In the genomic region with DNA sequence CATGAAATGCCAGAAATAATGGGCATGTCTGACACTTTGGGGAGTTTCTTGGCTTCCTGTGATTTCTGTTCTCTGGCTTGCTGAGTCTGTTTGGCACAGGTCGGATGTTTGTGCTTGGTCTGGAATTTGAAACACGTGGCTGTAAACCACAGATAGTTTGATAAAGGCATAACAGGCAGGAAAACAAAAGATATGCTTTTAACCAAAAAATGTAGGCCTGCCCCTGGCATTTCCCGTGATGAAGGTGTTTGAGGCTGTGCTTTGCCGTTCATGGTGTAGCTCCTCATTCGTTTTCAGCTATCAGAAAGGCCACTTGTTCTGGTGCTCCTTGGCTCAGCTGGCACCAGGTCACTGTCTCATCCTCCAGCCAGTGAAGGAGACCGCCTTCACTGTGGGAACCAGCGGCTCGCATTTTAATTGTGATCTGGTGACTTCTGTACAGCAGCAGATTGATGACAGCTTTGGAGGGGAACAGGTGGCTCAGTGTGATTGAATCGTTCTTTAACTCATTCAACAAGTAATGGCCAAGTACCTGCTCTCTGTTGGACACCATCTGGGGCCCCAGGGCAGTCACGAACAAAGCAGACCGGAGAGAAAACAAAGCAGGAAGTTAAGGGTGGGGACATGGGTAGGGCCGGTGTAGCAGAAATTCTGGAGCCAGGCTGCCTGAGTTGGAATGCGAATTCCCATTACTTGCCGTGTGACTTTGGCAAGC, we compare ENCODE assay signal across 8 cellular contexts.
A peak's percentile ranks its signal among the peaks of the same experiment; 100 is the strongest.
DNase-seq lines count a peak whose midpoint lies in the region; ATAC-seq and TF ChIP-seq lines count a peak whose summit lies in the region.

No MANE protein-coding gene starts in this region.

- H3K27ac ChIP-seq in aorta (ENCODE audit: low read depth in 1 of 2, low read length in 2 of 2) = peak overlapping the region in 1 of 2 donors; percentile 87

- peaks cover 13% of the 10 kb centered on the region for H3K9me3 Mint-ChIP-seq in activated CD4-positive, alpha-beta T cell treated with anti-CD3 and anti-CD28 coated beads, Interleukin-2, amount 10 ng/mL, durations not matched to agents 24 days and 14 days

- peak overlapping the region; percentile 87 for H3K27ac Mint-ChIP-seq in activated CD4-positive, alpha-beta T cell treated with anti-CD3 and anti-CD28 coated beads, Interleukin-2, amount 10 ng/mL, durations not matched to agents 24 days and 14 days

- no peaks in the 10 kb centered on the region for H3K27me3 Mint-ChIP-seq in activated CD4-positive, alpha-beta T cell treated with anti-CD3 and anti-CD28 coated beads, Interleukin-2, amount 10 ng/mL, durations not matched to agents 24 days and 14 days

- peaks cover 56% of the 10 kb centered on the region for H3K4me1 Mint-ChIP-seq in activated CD4-positive, alpha-beta T cell treated with anti-CD3 and anti-CD28 coated beads, Interleukin-2, amount 10 ng/mL, durations not matched to agents 24 days and 14 days

- peak overlapping the region; percentile 63 for H3K4me3 Mint-ChIP-seq in activated CD4-positive, alpha-beta T cell treated with anti-CD3 and anti-CD28 coated beads, Interleukin-2, amount 10 ng/mL, durations not matched to agents 24 days and 14 days

- H3K36me3 ChIP-seq in mucosa of descending colon (ENCODE audit: low read depth) (no peaks in the 10 kb centered on the region), aorta (ENCODE audit: control insufficient read depth in 1 of 2, insufficient read depth in 2 of 2, low read length in 1 of 2) (no peaks in the 10 kb centered on the region)

- peaks cover 25% of the 10 kb centered on the region for H3K4me1 ChIP-seq in mucosa of descending colon (ENCODE audit: low read depth)
- peaks cover 0 to 2% of the 10 kb centered on the region in 2 donors for H3K4me1 ChIP-seq in aorta (ENCODE audit: control insufficient read depth in 1 of 2, insufficient read depth in 2 of 2, low read length in 2 of 2)

- intact Hi-C loops in activated CD4-positive, alpha-beta T cell treated with anti-CD3 and anti-CD28 coated beads, Interleukin-2, amount 10 ng/mL, durations not matched to agents 24 days and 14 days (cut with micrococcal nuclease) = loop anchor here (1.0 kb wide), 1 partner anchor 111 kb away; no protein-coding TSS in a partner anchor
- intact Hi-C loops in mucosa of descending colon (cut with DNase I, micrococcal nuclease) = no loop called here
- intact Hi-C loops in aorta (cut with DNase I) = no loop called here

- H3K4me3 ChIP-seq in mucosa of descending colon (no peak overlapping the region), aorta (ENCODE audit: low read length in 2 of 2) (no peak overlapping the region)

- 17 to 20% methylated on average over 14 of the region's 14 CpGs for WGBS in aorta, 2 donors

- TF ChIP-seq CTCF in mucosa of descending colon (IDR thresholded peaks at IDR 0.05) = no peak

- no peaks in the 10 kb centered on the region for H3K27me3 ChIP-seq in aorta (ENCODE audit: control insufficient read depth in 1 of 2, insufficient read depth in 2 of 2, low read length in 1 of 2)

- peak; percentile 75 for DNase-seq in activated CD4-positive, alpha-beta T cell treated with anti-CD3 and anti-CD28 coated beads, Interleukin-2, amount 10 ng/mL, durations not matched to agents 24 days and 14 days
- no peak for DNase-seq in activated CD4-positive, alpha-beta T cell treated with anti-CD3 and anti-CD28 coated beads for 4 hours
- DNase-seq in SHP77 treated with DMSO at 0.1 percent for 48 hours (lab: John Stamatoyannopoulos, UW) (peak; percentile 20), dedifferentiated amniotic fluid mesenchymal stem cell (ENCODE audit: extremely low spot score) (peak; percentile 26), mucosa of descending colon (peak in 1 of 3 donors; percentile 40), aorta (no peak), DMS53 treated with DMSO at 0.1 percent for 48 hours (lab: John Stamatoyannopoulos, UW; ENCODE audit: unreplicated experiment) (no peak)

- H3K9me3 ChIP-seq in mucosa of descending colon = peaks cover 28% of the 10 kb centered on the region
- peaks cover 7% of the 10 kb centered on the region for H3K9me3 ChIP-seq in aorta (ENCODE audit: control insufficient read depth, low read length)

- H3K36me3 Mint-ChIP-seq in activated CD4-positive, alpha-beta T cell treated with anti-CD3 and anti-CD28 coated beads, Interleukin-2, amount 10 ng/mL, durations not matched to agents 24 days and 14 days (ENCODE audit: low read depth) = peaks cover 16% of the 10 kb centered on the region

- ATAC-seq in mucosa of descending colon = peak; percentile 86
- no peak for ATAC-seq in aorta (ENCODE audit: low FRiP score)
- ATAC-seq in HG02884 (IDR thresholded peaks at IDR 0.05; ENCODE audit: unreplicated experiment) = no peak

Comparison
In these comparisons a context has a peak if more than half of its experiments do, and no peak if none do; other contexts are left out.
1. DNase-seq: peak in activated CD4-positive, alpha-beta T cell treated with anti-CD3 and anti-CD28 coated beads, Interleukin-2, amount 10 ng/mL, durations not matched to agents 24 days and 14 days (single experiment), SHP77 treated with DMSO at 0.1 percent for 48 hours (single experiment) and dedifferentiated amniotic fluid mesenchymal stem cell (single experiment); none in activated CD4-positive, alpha-beta T cell treated with anti-CD3 and anti-CD28 coated beads for 4 hours (0 of 2), aorta (0 of 2) and DMS53 treated with DMSO at 0.1 percent for 48 hours (single experiment).